Comparison of ENCODE assay signal across 22 cellular contexts in the genomic region with DNA sequence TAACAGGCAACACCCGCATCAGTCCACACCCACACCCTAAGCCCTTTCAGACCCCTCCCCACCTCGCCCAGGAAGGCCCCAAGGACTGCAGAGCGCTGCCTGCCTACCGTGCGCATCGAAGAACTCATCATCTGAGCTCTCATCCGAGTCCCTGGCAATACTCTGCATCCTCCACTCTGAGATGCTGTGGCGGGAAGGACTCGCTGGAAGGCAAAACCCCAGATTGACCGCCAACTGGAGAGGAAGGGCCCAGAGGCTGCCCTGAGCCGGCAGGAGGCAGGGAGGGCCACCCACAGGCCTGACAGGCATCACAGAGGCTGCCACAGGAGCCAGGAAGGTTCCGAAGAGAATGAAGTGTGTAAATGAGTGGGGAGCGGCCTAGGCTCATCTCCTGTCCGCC. TPM values are rescaled to one million over a fixed set of nuclear protein-coding genes. Genes with fewer than 3 reads are reported as not detected.
DNase-seq lines count a peak whose midpoint lies in the region; TF ChIP-seq lines count a peak whose summit lies in the region.
"Had no signal": no experiment of that assay in that cellular context is flagged by ENCODE, and none has a peak within 500 bp of the region (broad histone marks: within the 10 kb centered on the region; RNA-seq: fewer than 3 reads in every experiment).

No MANE protein-coding gene starts in this region.

- H2AFZ ChIP-seq in H9 (ENCODE audit: low read length), result no peak overlapping the region
- H2AFZ ChIP-seq in osteoblast (ENCODE audit: low read length), result no peak overlapping the region
- H2AFZ ChIP-seq in hepatocyte, result no peak overlapping the region
- H2AFZ ChIP-seq: GM23248 had no signal

- H3K4me2 ChIP-seq in H9 (ENCODE audit: insufficient read depth, insufficient read length, low read length) (no peak overlapping the region), osteoblast (ENCODE audit: insufficient read depth, low read length) (no peak overlapping the region), hepatocyte (no peak overlapping the region)
- H3K4me2 ChIP-seq: BLaER1 had no signal

- H3K9me3 ChIP-seq in AG04450 (ENCODE audit: control insufficient read depth, insufficient read depth, low read length) (no peaks in the 10 kb centered on the region), H9 (ENCODE audit: control insufficient read depth, low read depth, low read length) (no peaks in the 10 kb centered on the region), osteoblast (ENCODE audit: low read depth, low read length) (no peaks in the 10 kb centered on the region), tibial nerve (no peaks in the 10 kb centered on the region), hepatocyte (ENCODE audit: low read depth) (no peaks in the 10 kb centered on the region), transverse colon (no peaks in the 10 kb centered on the region)
- H3K9me3 ChIP-seq: BLaER1, Caco-2 had no signal

- no peak overlapping the region for H4K5ac ChIP-seq in H9 (ENCODE audit: insufficient read length, low read depth, low read length)

- H3K4me3 ChIP-seq in AG04450 (ENCODE audit: low read depth, low read length) (no peak overlapping the region), osteoblast (ENCODE audit: insufficient read depth, low read length) (no peak overlapping the region), tibial nerve (no peak overlapping the region), hepatocyte (no peak overlapping the region), transverse colon (no peak overlapping the region)
- H3K4me3 ChIP-seq: BLaER1, GM12878, GM23248 had no signal

- WGBS in H9 (ENCODE audit: extremely low coverage, insufficient read length, low lambda C conversion rate), result no CpG with 5 or more reads among the region's 14 CpGs
- 83 to 88% methylated on average over 10 to 14 of the region's 14 CpGs for WGBS in tibial nerve, 2 donors
- 91% methylated on average over 14 of the region's 14 CpGs for WGBS in hepatocyte (ENCODE audit: low lambda C conversion rate, missing lambda C conversion rate)
- WGBS in transverse colon (ENCODE audit: low coverage in 1 of 2), 2 donors, result 88% methylated on average over 14 of the region's 14 CpGs; no CpG with 5 or more reads in 1 of the 2 donors

- no peak overlapping the region for H2BK20ac ChIP-seq in H9 (ENCODE audit: low read depth, low read length, poor library complexity, severe bottlenecking)

- H3K79me2 ChIP-seq in H9 (ENCODE audit: insufficient read depth, low read length) (no peaks in the 10 kb centered on the region), osteoblast (ENCODE audit: insufficient read depth, low read length) (no peaks in the 10 kb centered on the region), hepatocyte (no peaks in the 10 kb centered on the region)

- peaks cover 6% of the 10 kb centered on the region for H3K36me3 ChIP-seq in osteoblast (ENCODE audit: insufficient read depth, low read length)
- H3K36me3 ChIP-seq in tibial nerve, result peaks cover 0 to 75% (median 0%) of the 10 kb centered on the region in 3 donors
- H3K36me3 ChIP-seq in hepatocyte (replicated peaks; ENCODE audit: insufficient read depth, low read depth), result no peaks in the 10 kb centered on the region
- peaks cover 0 to 13% (median 0%) of the 10 kb centered on the region in 4 donors for H3K36me3 ChIP-seq in transverse colon

- no peak overlapping the region for H4K8ac ChIP-seq in H9 (replicated peaks; ENCODE audit: insufficient read length, low read depth, low read length)

- POLR2A ChIA-PET in AG04450 (lab: Yijun Ruan, JAX), result no interaction called here

- H4K20me1 ChIP-seq in H9 (ENCODE audit: control insufficient read depth, insufficient read depth, insufficient read length) (no peaks in the 10 kb centered on the region), osteoblast (ENCODE audit: insufficient read depth, low read length) (no peaks in the 10 kb centered on the region), hepatocyte (ENCODE audit: insufficient read depth, poor library complexity, severe bottlenecking) (no peaks in the 10 kb centered on the region)

- H3K23ac ChIP-seq in H9 (ENCODE audit: insufficient read length, low read depth, low read length), result no peak overlapping the region

- no peak overlapping the region for H2AK5ac ChIP-seq in H9 (ENCODE audit: insufficient read length, low read length)

- no peak for TF ChIP-seq EP300 in tibial nerve (IDR thresholded peaks at IDR 0.05)
- TF ChIP-seq EP300 in transverse colon (IDR thresholded peaks at IDR 0.05; ENCODE audit: low read depth), result no peak

- no peaks in the 10 kb centered on the region for H3K27me3 ChIP-seq in AG04450 (ENCODE audit: control insufficient read depth, insufficient read depth, low read length)
- no peaks in the 10 kb centered on the region for H3K27me3 ChIP-seq in H9 (ENCODE audit: insufficient read depth, low read length)
- H3K27me3 ChIP-seq in osteoblast (ENCODE audit: insufficient read depth, low read length), result no peaks in the 10 kb centered on the region
- H3K27me3 ChIP-seq in tibial nerve, result no peaks in the 10 kb centered on the region
- no peaks in the 10 kb centered on the region for H3K27me3 ChIP-seq in hepatocyte
- no peaks in the 10 kb centered on the region for H3K27me3 ChIP-seq in transverse colon
- H3K27me3 ChIP-seq: BLaER1 had no signal

- intact Hi-C loops in transverse colon (cut with DNase I; ENCODE audit: low total_unique reads), result no loop called here

- no peak overlapping the region for H2BK120ac ChIP-seq in H9 (ENCODE audit: low read depth, low read length, poor library complexity, severe bottlenecking)

- in situ Hi-C loops in transverse colon (cut with MboI; ENCODE audit: low pct_ligation_motif_present in 1 of 4, low pct_unique_long_range_greater_than_20kb in 1 of 4, low sequenced_read_pairs in 3 of 4), result no loop called here

- H3K27me3 Mint-ChIP-seq in H9 (ENCODE audit: low read depth), result peaks cover 2% of the 10 kb centered on the region
- H3K27me3 Mint-ChIP-seq in glutamatergic neuron (ENCODE audit: unreplicated experiment), result peaks cover 1% of the 10 kb centered on the region
- H3K27me3 Mint-ChIP-seq: B cell; CD4-positive, CD25-positive, alpha-beta regulatory T cell had no signal

- H3K4me3 Mint-ChIP-seq in H9 (no peak overlapping the region), glutamatergic neuron (ENCODE audit: unreplicated experiment) (no peak overlapping the region)
- H3K4me3 Mint-ChIP-seq: B cell; CD4-positive, CD25-positive, alpha-beta regulatory T cell; CD8-positive, alpha-beta T cell; HFFc6 had no signal

- no peak overlapping the region for H3T11ph ChIP-seq in H9 (ENCODE audit: low read length)

- no peak overlapping the region for H3K9ac ChIP-seq in H9 (ENCODE audit: extremely low read depth, insufficient read length, low read length)
- H3K9ac ChIP-seq: BLaER1, GM23248 had no signal

- peak overlapping the region in 2 of 3 experiments; percentile 44 to 48; a peak in 1 of 7 replicates for H3K27ac Mint-ChIP-seq in H9
- H3K27ac Mint-ChIP-seq in glutamatergic neuron (ENCODE audit: unreplicated experiment), result peak overlapping the region; percentile 28
- H3K27ac Mint-ChIP-seq: B cell; CD4-positive, CD25-positive, alpha-beta regulatory T cell; CD8-positive, alpha-beta T cell; HFFc6 had no signal

- no peak overlapping the region for H3K4ac ChIP-seq in H9 (ENCODE audit: low read depth, low read length)

- no peaks in the 10 kb centered on the region for H3K79me1 ChIP-seq in H9 (ENCODE audit: insufficient read depth, low read depth, low read length, poor library complexity, severe bottlenecking)

- no peaks in the 10 kb centered on the region for H3K23me2 ChIP-seq in H9 (ENCODE audit: insufficient read length, low read depth, low read length, poor library complexity, severe bottlenecking)

- H3K18ac ChIP-seq in H9 (ENCODE audit: insufficient read length, low read depth, low read length), result no peak overlapping the region

- CTCF ChIA-PET in AG04450 (lab: Charles Lee), result no interaction called here

- DNase-seq in AG04450 (ENCODE audit: low read depth, low spot score), result no peak
- no peak for DNase-seq in H9
- DNase-seq in glutamatergic neuron, result no peak
- DNase-seq in osteoblast (ENCODE audit: insufficient read length, low spot score, missing footprints), result peak; percentile 42
- no peak for DNase-seq in tibial nerve (ENCODE audit: low spot score in 2 of 2)
- DNase-seq in hepatocyte (ENCODE audit: low spot score), result no peak
- DNase-seq in transverse colon, result no peak
- DNase-seq in NCI-H187 (lab: John Stamatoyannopoulos, UW), result no peak
- DNase-seq: Caco-2; CD4-positive, CD25-positive, alpha-beta regulatory T cell; DMS 273 treated with DMSO at 0.1 percent for 48 hours; DMS79; EL; GDM1; GM23248; H7; HFFc6 had no signal

- no peaks in the 10 kb centered on the region for H3K9me2 ChIP-seq in hepatocyte (replicated peaks; ENCODE audit: insufficient read depth)

- H3K36me3 Mint-ChIP-seq in H9 (ENCODE audit: insufficient read depth in 1 of 3, low read depth in 3 of 3), result no peaks in the 10 kb centered on the region
- H3K36me3 Mint-ChIP-seq in glutamatergic neuron (ENCODE audit: unreplicated experiment), result no peaks in the 10 kb centered on the region

- H3K9me3 Mint-ChIP-seq in H9 (no peaks in the 10 kb centered on the region), glutamatergic neuron (ENCODE audit: unreplicated experiment) (no peaks in the 10 kb centered on the region)
- H3K9me3 Mint-ChIP-seq: CD4-positive, CD25-positive, alpha-beta regulatory T cell; CD8-positive, alpha-beta T cell; HFFc6 had no signal

- H3K27ac ChIP-seq in AG04450 (ENCODE audit: low read depth, low read length), result peak overlapping the region; percentile 11
- H3K27ac ChIP-seq in H9 (ENCODE audit: insufficient read length, low read depth, low read length), result no peak overlapping the region
- no peak overlapping the region for H3K27ac ChIP-seq in osteoblast (ENCODE audit: low read depth, low read length)
- no peak overlapping the region for H3K27ac ChIP-seq in tibial nerve
- no peak overlapping the region for H3K27ac ChIP-seq in hepatocyte
- H3K27ac ChIP-seq in transverse colon, result no peak overlapping the region
- H3K27ac ChIP-seq: BLaER1, C4-2B, GM23248 had no signal

- H3K4me1 ChIP-seq in H9 (ENCODE audit: insufficient read depth, low read length) (no peaks in the 10 kb centered on the region), osteoblast (ENCODE audit: insufficient read depth, low read length) (peaks cover 8% of the 10 kb centered on the region), tibial nerve (no peaks in the 10 kb centered on the region), hepatocyte (ENCODE audit: insufficient read depth) (no peaks in the 10 kb centered on the region), transverse colon (no peaks in the 10 kb centered on the region)
- H3K4me1 ChIP-seq: Caco-2 had no signal

- no peak overlapping the region for H3K14ac ChIP-seq in H9 (ENCODE audit: insufficient read depth, low read length)

- H2BK12ac ChIP-seq in H9 (ENCODE audit: insufficient read length, low read depth, low read length), result no peak overlapping the region

- H2BK5ac ChIP-seq in H9 (ENCODE audit: insufficient read length, low read length), result no peak overlapping the region

- TF ChIP-seq POLR2A in tibial nerve (IDR thresholded peaks at IDR 0.05), result no peak
- no peak for TF ChIP-seq POLR2A in transverse colon (IDR thresholded peaks at IDR 0.05)

- H2BK15ac ChIP-seq in H9 (ENCODE audit: low read depth, low read length), result no peak overlapping the region

- TF ChIP-seq CTCF in AG04450 (IDR thresholded peaks at IDR 0.05; ENCODE audit: low read depth, low read length), result no peak
- TF ChIP-seq CTCF in H9 (conservative IDR thresholded peaks at IDR 0.05), result no peak
- no peak for TF ChIP-seq CTCF in glutamatergic neuron (IDR thresholded peaks at IDR 0.05; ENCODE audit: partially characterized antibody, unreplicated experiment)
- TF ChIP-seq CTCF in osteoblast (IDR thresholded peaks at IDR 0.05; ENCODE audit: extremely low read depth, low read depth, low read length), result no peak
- no peak for TF ChIP-seq CTCF in tibial nerve (IDR thresholded peaks at IDR 0.05)
- no peak for TF ChIP-seq CTCF in hepatocyte (IDR thresholded peaks at IDR 0.05; ENCODE audit: poor library complexity)
- no peak for TF ChIP-seq CTCF in transverse colon (IDR thresholded peaks at IDR 0.05)

- no peak overlapping the region for H4K91ac ChIP-seq in H9 (ENCODE audit: insufficient read length, low read depth, low read length)

- H3K56ac ChIP-seq in H9 (ENCODE audit: insufficient read length, low read depth, low read length), result no peak overlapping the region

- H3K4me1 Mint-ChIP-seq in H9 (no peaks in the 10 kb centered on the region), glutamatergic neuron (ENCODE audit: low read depth, unreplicated experiment) (peaks cover 11% of the 10 kb centered on the region)
- H3K4me1 Mint-ChIP-seq: B cell; CD4-positive, CD25-positive, alpha-beta regulatory T cell had no signal

RNA-seq across cellular contexts. Expression of gene ARL6IP4, which starts 23.8 kb away (rescaled TPM):
- polyA plus RNA-seq in AG04450 (2011; rRNA removed) (185 and 209 TPM in 2 replicates), hepatocyte (248 and 284 TPM in 2 replicates)
- 57.7 and 61.3 TPM in 2 replicates for polyA minus RNA-seq in AG04450 (2011; rRNA and poly(A)+ RNA removed)
- total RNA-seq in H9 (2021) (124 and 132 TPM in 2 replicates), glutamatergic neuron (ENCODE audit: unreplicated experiment) (122 TPM), osteoblast (117 and 118 TPM in 2 replicates), tibial nerve (100 to 1,000 TPM; 197 to 338 (median 251) TPM), hepatocyte (131 and 138 TPM in 2 replicates), transverse colon (100 to 1,000 TPM in 3 of 4 donors, 10 to 100 TPM in 1; 77.4 to 225 (median 184) TPM)

RNA-seq across cellular contexts. Expression of gene OGFOD2, which starts 29.2 kb away (rescaled TPM):
- 6.1 and 8.9 TPM in 2 replicates for polyA plus RNA-seq in AG04450 (2011; rRNA removed)
- polyA minus RNA-seq in AG04450 (2011; rRNA and poly(A)+ RNA removed), result 7.3 and 8.0 TPM in 2 replicates
- total RNA-seq in H9 (2021), result 14.1 and 14.7 TPM in 2 replicates
- 15.3 TPM for total RNA-seq in glutamatergic neuron (ENCODE audit: unreplicated experiment)
- total RNA-seq in osteoblast, result 6.5 and 8.3 TPM in 2 replicates
- total RNA-seq in tibial nerve, result 10 to 100 TPM in 3 of 4 donors, 1 to 10 TPM in 1; 7.2 to 19.8 (median 13.4) TPM
- total RNA-seq in hepatocyte, result 11.4 and 13.4 TPM in 2 replicates
- polyA plus RNA-seq in hepatocyte, result 23.9 and 26.5 TPM in 2 replicates
- 10 to 100 TPM; 12.0 to 36.0 (median 18.4) TPM for total RNA-seq in transverse colon

RNA-seq across cellular contexts. Expression of gene ABCB9, which starts 38.0 kb away (rescaled TPM):
- 3.4 and 5.0 TPM in 2 replicates for polyA plus RNA-seq in AG04450 (2011; rRNA removed)
- polyA minus RNA-seq in AG04450 (2011; rRNA and poly(A)+ RNA removed), result 12.2 and 12.8 TPM in 2 replicates
- 3.3 and 4.6 TPM in 2 replicates for total RNA-seq in H9 (2021)
- total RNA-seq in glutamatergic neuron (ENCODE audit: unreplicated experiment), result 8.8 TPM
- total RNA-seq in osteoblast, result 11.9 and 13.0 TPM in 2 replicates
- total RNA-seq in tibial nerve, result 10 to 100 TPM in 1 of 4 donors, 1 to 10 TPM in 3; 4.2 to 11.4 (median 6.0) TPM
- total RNA-seq in hepatocyte, result 3.9 and 4.4 TPM in 2 replicates
- polyA plus RNA-seq in hepatocyte, result 5.5 and 7.3 TPM in 2 replicates
- total RNA-seq in transverse colon, result 10 to 100 TPM in 1 of 4 donors, 1 to 10 TPM in 2, under 1 TPM in 1; 0.40 to 15.3 (median 9.2) TPM
